15 cellular contexts compared by ENCODE assay signal in the genomic region with DNA sequence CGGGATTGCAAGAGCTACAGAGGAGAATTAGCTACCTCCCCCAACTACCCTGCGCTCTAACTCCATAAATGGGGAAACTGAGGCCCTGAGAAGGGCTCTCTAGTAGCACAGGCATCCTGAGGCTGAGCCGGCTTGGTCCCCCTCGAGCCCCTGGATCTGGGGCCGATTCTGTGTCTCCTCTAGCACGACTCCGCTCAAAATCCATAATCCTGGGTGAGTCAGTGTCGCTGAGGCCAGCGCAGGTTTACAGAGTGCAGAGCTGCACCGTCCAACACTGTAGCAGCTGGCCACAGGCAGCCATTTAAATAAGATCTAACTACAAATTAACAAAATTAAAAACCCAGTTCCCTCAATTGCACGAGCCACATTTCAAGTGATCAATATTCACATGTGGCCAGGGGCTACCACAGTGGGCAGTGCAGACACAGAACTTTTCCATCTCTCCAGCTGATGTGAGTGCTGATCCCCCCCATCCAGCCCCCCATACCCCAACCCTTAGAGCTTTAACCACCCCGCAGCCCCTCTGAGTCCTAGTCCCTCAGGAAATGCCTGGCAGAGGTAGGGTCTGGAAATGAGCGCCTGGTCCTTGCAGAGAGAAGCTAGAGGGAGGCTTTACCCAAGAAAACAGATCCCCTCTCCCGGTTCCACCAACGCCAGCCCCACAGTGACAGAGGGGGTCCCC. TPM values are rescaled to one million over a fixed set of nuclear protein-coding genes. Genes with fewer than 3 reads are reported as not detected.
DNase-seq lines count a peak whose midpoint lies in the region; ATAC-seq, FAIRE-seq and TF ChIP-seq lines count a peak whose summit lies in the region.
"Had no signal": no experiment of that assay in that cellular context is flagged by ENCODE, and none has a peak within 500 bp of the region (broad histone marks: within the 10 kb centered on the region; RNA-seq: fewer than 3 reads in every experiment).

No MANE protein-coding gene starts in this region.

- no peak for TF ChIP-seq CTCF in CD4-positive, alpha-beta T cell (IDR thresholded peaks at IDR 0.05)

- TF ChIP-seq POLR2A in H54 (IDR thresholded peaks at IDR 0.05; ENCODE audit: low read depth, low read length): no peak

- CTCF ChIA-PET in CD4-positive, alpha-beta T cell (lab: Charles Lee): no interaction called here

- no peak for DNase-seq in CD4-positive, alpha-beta T cell
- peak; percentile 68 for DNase-seq in RPMI7951 (ENCODE audit: low read depth)
- peak; percentile 65 for DNase-seq in retina
- no peak for DNase-seq in immature natural killer cell
- no peak for DNase-seq in H54 (ENCODE audit: insufficient read length, low spot score)
- DNase-seq in activated naive CD4-positive, alpha-beta T cell treated with anti-CD3 and anti-CD28 coated beads, Interleukin-2, amount 50 U/mL, for 72 hours (ENCODE audit: low spot score in 2 of 2): no peak
- DNase-seq: activated CD4-positive, alpha-beta memory T cell treated with anti-CD3 and anti-CD28 coated beads for 36 hours; activated naive CD4-positive, alpha-beta T cell treated with Interleukin-2 at 50 U/mL for 16 hours; NCI-H2081 treated with DMSO at 0.1 percent for 48 hours; transverse colon had no signal

- no peak overlapping the region for H3K9ac ChIP-seq in iPS-15b (ENCODE audit: low read depth, low read length)

- H3K36me3 Mint-ChIP-seq in CD4-positive, alpha-beta T cell (ENCODE audit: low read depth): no peaks in the 10 kb centered on the region
- peaks cover 0 to 4% (median 0%) of the 10 kb centered on the region in 3 donors for H3K36me3 Mint-ChIP-seq in immature natural killer cell
- no peaks in the 10 kb centered on the region for H3K36me3 Mint-ChIP-seq in activated naive CD4-positive, alpha-beta T cell treated with anti-CD3 and anti-CD28 coated beads, Interleukin-2, amount 50 U/mL, for 72 hours
- H3K36me3 Mint-ChIP-seq: activated CD4-positive, alpha-beta memory T cell treated with anti-CD3 and anti-CD28 coated beads for 36 hours had no signal

- no peaks in the 10 kb centered on the region for H3K36me3 ChIP-seq in iPS-15b (ENCODE audit: control insufficient read depth, insufficient read depth, low read length)
- H3K36me3 ChIP-seq: left lung, transverse colon had no signal

- peaks cover 16% of the 10 kb centered on the region for H3K4me1 ChIP-seq in iPS-15b (ENCODE audit: control insufficient read depth, insufficient read depth, low read length)

- peak overlapping the region; percentile 30 for H3K4me3 ChIP-seq in iPS-15b (ENCODE audit: low read depth, low read length)
- H3K4me3 ChIP-seq: transverse colon had no signal

- intact Hi-C loops in CD4-positive, alpha-beta T cell (cut with DNase I, micrococcal nuclease): no loop called here

- no peak overlapping the region for H3K27ac Mint-ChIP-seq in CD4-positive, alpha-beta T cell
- H3K27ac Mint-ChIP-seq in immature natural killer cell: no peak overlapping the region
- H3K27ac Mint-ChIP-seq in activated naive CD4-positive, alpha-beta T cell treated with anti-CD3 and anti-CD28 coated beads, Interleukin-2, amount 50 U/mL, for 72 hours: no peak overlapping the region
- H3K27ac Mint-ChIP-seq: activated CD4-positive, alpha-beta memory T cell treated with anti-CD3 and anti-CD28 coated beads for 36 hours had no signal

- no peaks in the 10 kb centered on the region for H3K9me3 Mint-ChIP-seq in CD4-positive, alpha-beta T cell
- peaks cover 0 to 2% (median 0%) of the 10 kb centered on the region in 6 donors for H3K9me3 Mint-ChIP-seq in immature natural killer cell
- no peaks in the 10 kb centered on the region for H3K9me3 Mint-ChIP-seq in activated naive CD4-positive, alpha-beta T cell treated with anti-CD3 and anti-CD28 coated beads, Interleukin-2, amount 50 U/mL, for 72 hours
- H3K9me3 Mint-ChIP-seq: activated CD4-positive, alpha-beta memory T cell treated with anti-CD3 and anti-CD28 coated beads for 36 hours; T-helper 1 cell treated with Interleukin-12 subunit alpha and Interleukin-12 subunit beta and Interleukin-4 antibody, amounts not matched to agents 30 μg/mL and 1 μg/mL, for 36 hours had no signal

- ATAC-seq in CD4-positive, alpha-beta T cell (ENCODE audit: poor library complexity): no peak
- no peak for ATAC-seq in GM21447 (IDR thresholded peaks at IDR 0.05; ENCODE audit: unreplicated experiment)
- no peak for ATAC-seq in activated naive CD4-positive, alpha-beta T cell treated with anti-CD3 and anti-CD28 coated beads, Interleukin-2, amount 50 U/mL, for 72 hours

- peaks cover 69% of the 10 kb centered on the region for H3K27me3 ChIP-seq in CD4-positive, alpha-beta T cell (ENCODE audit: control insufficient read depth, insufficient read depth, low read length)
- peaks cover 99% of the 10 kb centered on the region for H3K27me3 ChIP-seq in iPS-15b (ENCODE audit: control insufficient read depth, insufficient read depth, low read length)

- peak overlapping the region; percentile 20 for H3K4me3 Mint-ChIP-seq in CD4-positive, alpha-beta T cell
- H3K4me3 Mint-ChIP-seq in immature natural killer cell: peak overlapping the region in 1 of 5 donors; percentile 38
- H3K4me3 Mint-ChIP-seq: activated CD4-positive, alpha-beta memory T cell treated with anti-CD3 and anti-CD28 coated beads for 36 hours had no signal

- H3K27me3 Mint-ChIP-seq in CD4-positive, alpha-beta T cell: peaks cover 96% of the 10 kb centered on the region
- H3K27me3 Mint-ChIP-seq in immature natural killer cell (ENCODE audit: low read depth in 3 of 3): peaks cover 22 to 41% (median 23%) of the 10 kb centered on the region in 3 donors

- no peaks in the 10 kb centered on the region for H3K9me3 ChIP-seq in CD4-positive, alpha-beta T cell (ENCODE audit: control insufficient read depth, low read length)
- no peaks in the 10 kb centered on the region for H3K9me3 ChIP-seq in iPS-15b (ENCODE audit: control insufficient read depth, insufficient read depth, low read length)
- H3K9me3 ChIP-seq: left lung, transverse colon had no signal

- FAIRE-seq in H54 (lab: Jason Lieb, UNC): no peak

- POLR2A ChIA-PET in CD4-positive, alpha-beta T cell (lab: Charles Lee): interaction anchor here (1.0 kb wide), 1 partner anchor 9 kb away, joined by 4 read pairs; no protein-coding TSS in a partner anchor

- no peak overlapping the region for H3K27ac ChIP-seq in CD4-positive, alpha-beta T cell (ENCODE audit: low read depth, low read length)

- H3K4me1 Mint-ChIP-seq in CD4-positive, alpha-beta T cell (ENCODE audit: low read depth): peaks cover 24% of the 10 kb centered on the region
- H3K4me1 Mint-ChIP-seq in immature natural killer cell: peaks cover 9 to 11% of the 10 kb centered on the region in 2 donors

RNA-seq across cellular contexts. Expression of a gene that starts 10.7 kb away (rescaled TPM):
- under 1 TPM; 0.16 to 0.17 TPM for total RNA-seq in CD4-positive, alpha-beta T cell
- total RNA-seq in RPMI7951 (2014; rRNA removed; shearing (Covaris generic)): 9.0 and 10.1 TPM in 2 replicates
- polyA plus RNA-seq in immature natural killer cell: under 1 TPM in 1 of 3 donors, not detected in 2; 0.35 TPM
- 1 to 10 TPM; 1.4 to 2.3 TPM for total RNA-seq in activated naive CD4-positive, alpha-beta T cell treated with anti-CD3 and anti-CD28 coated beads, Interleukin-2, amount 50 U/mL, for 72 hours
- total RNA-seq: activated CD4-positive, alpha-beta memory T cell treated with anti-CD3 and anti-CD28 coated beads for 36 hours had no signal

RNA-seq across cellular contexts. Expression of a gene that starts 15.6 kb away (rescaled TPM):
- total RNA-seq in CD4-positive, alpha-beta T cell: not detected
- not detected in 2 replicates for total RNA-seq in RPMI7951 (2014; rRNA removed; shearing (Covaris generic))
- not detected for polyA plus RNA-seq in immature natural killer cell
- total RNA-seq in activated naive CD4-positive, alpha-beta T cell treated with anti-CD3 and anti-CD28 coated beads, Interleukin-2, amount 50 U/mL, for 72 hours: not detected
- total RNA-seq: activated CD4-positive, alpha-beta memory T cell treated with anti-CD3 and anti-CD28 coated beads for 36 hours; left lung; pulmonary artery endothelial cell; transverse colon had no signal

Comparison
In these comparisons a context has a peak if more than half of its experiments do, and no peak if none do; other contexts are left out.
1. DNase-seq: peak in RPMI7951 (single experiment) and retina (single experiment); none in CD4-positive, alpha-beta T cell (0 of 10), immature natural killer cell (0 of 3), H54 (single experiment) and activated naive CD4-positive, alpha-beta T cell treated with anti-CD3 and anti-CD28 coated beads, Interleukin-2, amount 50 U/mL, for 72 hours (0 of 2).